Comparison of ENCODE assay signal across 8 cellular contexts in genomic region chr9:128724744-128725211, GRCh38. TPM values are rescaled to one million over a fixed set of nuclear protein-coding genes. Genes with fewer than 3 reads are reported as not detected.
DNase-seq lines count a peak whose midpoint lies in the region; ATAC-seq and TF ChIP-seq lines count a peak whose summit lies in the region.

No MANE protein-coding gene starts in this region.

- peaks cover 0 to 9% of the 10 kb centered on the region in 2 donors for H3K4me1 ChIP-seq in breast epithelium

- H3K4me3 ChIP-seq in AG04449 (ENCODE audit: low read depth, low read length) (peak overlapping the region; percentile 74), MG63 (peak overlapping the region; percentile 71), breast epithelium (peak overlapping the region; percentile 56 to 79 (median 74)), iPS-11a (ENCODE audit: low read depth, low read length) (peak overlapping the region; percentile 33), retinal pigment epithelial cell (ENCODE audit: low read length) (peak overlapping the region; percentile 86)

- TF ChIP-seq CTCF in AG04449 (IDR thresholded peaks at IDR 0.05; ENCODE audit: insufficient read depth, low read length, missing control alignments) (no peak), breast epithelium (IDR thresholded peaks at IDR 0.05) (no peak), retinal pigment epithelial cell (conservative IDR thresholded peaks at IDR 0.05; ENCODE audit: low read depth, low read length) (no peak)

- CTCF ChIA-PET in AG04449 (lab: Yijun Ruan, JAX): interaction anchor here (1.0 to 3.2 kb wide), 6 partner anchors 9 to 93 kb away, joined by 3 to 46 read pairs (median 8); partner anchors contain the start of genes ENDOG and PKN3

- ATAC-seq in GM18505 (IDR thresholded peaks at IDR 0.05; ENCODE audit: unreplicated experiment): peak; percentile 6
- ATAC-seq in HG02642 (IDR thresholded peaks at IDR 0.05; ENCODE audit: poor library complexity, unreplicated experiment): no peak

- DNase-seq in AG04449 (ENCODE audit: low read depth, low spot score): no peak
- DNase-seq in MG63: peak; percentile 72
- DNase-seq in SW480 (ENCODE audit: low spot score): peak; percentile 72
- peak in 1 of 2 donors; percentile 51 for DNase-seq in breast epithelium (ENCODE audit: low spot score in 2 of 2)
- DNase-seq in retinal pigment epithelial cell (ENCODE audit: low read depth): peak; percentile 46

- H3K9me3 ChIP-seq in MG63 (no peaks in the 10 kb centered on the region), breast epithelium (no peaks in the 10 kb centered on the region)

- TF ChIP-seq POLR2A in GM18505 (IDR thresholded peaks at IDR 0.05; ENCODE audit: borderline replicate concordance, extremely low read depth, insufficient read depth, insufficient read length) (peak; percentile 60), breast epithelium (IDR thresholded peaks at IDR 0.05) (no peak)

- peak overlapping the region; percentile 73 to 88 for H3K27ac ChIP-seq in breast epithelium

- no peaks in the 10 kb centered on the region; the same call in none of the 2 replicates for H3K36me3 ChIP-seq in MG63
- no peaks in the 10 kb centered on the region for H3K36me3 ChIP-seq in breast epithelium

- H3K27me3 ChIP-seq in MG63 (no peaks in the 10 kb centered on the region), breast epithelium (no peaks in the 10 kb centered on the region)

- intact Hi-C loops in breast epithelium (cut with DNase I; ENCODE audit: low total_unique reads): no loop called here

- POLR2A ChIA-PET in AG04449 (lab: Yijun Ruan, JAX): no interaction called here

RNA-seq across cellular contexts. Expression of gene ZDHHC12, which starts 0.9 kb away (rescaled TPM):
- total RNA-seq in MG63 (2014; rRNA removed; shearing (Covaris generic); ENCODE audit: low replicate concordance): 22.7 and 26.6 TPM in 2 replicates
- 10 to 100 TPM; 15.7 to 33.7 (median 30.2) TPM for total RNA-seq in breast epithelium

RNA-seq across cellular contexts. Expression of gene PKN3, which starts 22.5 kb away (rescaled TPM):
- total RNA-seq in MG63 (2014; rRNA removed; shearing (Covaris generic); ENCODE audit: low replicate concordance): 10.2 and 10.5 TPM in 2 replicates
- total RNA-seq in breast epithelium: 1 to 10 TPM; 2.6 to 8.5 (median 7.0) TPM

RNA-seq across cellular contexts. Expression of gene SET, which starts 35.8 kb away (rescaled TPM):
- 782 and 1,015 TPM in 2 replicates for total RNA-seq in MG63 (2014; rRNA removed; shearing (Covaris generic); ENCODE audit: low replicate concordance)
- total RNA-seq in breast epithelium: 100 to 1,000 TPM; 142 to 168 (median 158) TPM

RNA-seq across cellular contexts. Expression of gene ZER1, which starts 46.9 kb away (rescaled TPM):
- 10.2 and 28.2 TPM in 2 replicates for total RNA-seq in MG63 (2014; rRNA removed; shearing (Covaris generic); ENCODE audit: low replicate concordance)
- 10 to 100 TPM; 31.2 to 42.9 (median 34.1) TPM for total RNA-seq in breast epithelium

Comparison
In these comparisons a context has a peak if more than half of its experiments do, and no peak if none do; other contexts are left out.
1. H3K4me3 ChIP-seq: peak in every context shown above with its lines; median percentile 86 in retinal pigment epithelial cell; 74 in AG04449; 74 in breast epithelium; 71 in MG63; 33 in iPS-11a.